ENCODE assay signal across 23 cellular contexts in genomic region chr17:31148205-31148604, GRCh38.
"Had no signal": no experiment of that assay in that cellular context is flagged by ENCODE, and none has a peak within 500 bp of the region (broad histone marks: within the 10 kb centered on the region; RNA-seq: fewer than 3 reads in every experiment).

No MANE protein-coding gene starts in this region.

- H3K4me1 Mint-ChIP-seq: stimulated activated memory B cell treated with anti-CD40 and anti-IgM and Interleukin-4, amounts not matched to agents 10 μg/mL and 1 μg/mL and 100 μg/mL, for 72 hours had no signal

- H2AFZ ChIP-seq: parathyroid adenoma had no signal

- H3K4me3 ChIP-seq: gastrocnemius medialis, heart left ventricle, lung had no signal

- H3K4me3 Mint-ChIP-seq: activated CD4-positive, alpha-beta T cell treated with anti-CD3 and anti-CD28 coated beads, Interleukin-2, amount 10 ng/mL, durations not matched to agents 24 days and 14 days; activated CD8-positive, alpha-beta T cell treated with anti-CD3 and anti-CD28 coated beads, Interleukin-2, amount 10 ng/mL, durations not matched to agents 7 days and 5 days; activated naive CD8-positive, alpha-beta T cell; activated T-cell treated with anti-CD3 and anti-CD28 coated beads, Interleukin-2, amount 50 U/mL, for 72 hours; effector memory CD8-positive, alpha-beta T cell; naive B cell; stimulated activated memory B cell treated with anti-CD40 and anti-IgM and Interleukin-4, amounts not matched to agents 10 μg/mL and 1 μg/mL and 100 μg/mL, for 72 hours had no signal

- H3K36me3 ChIP-seq: brain microvascular endothelial cell, gastrocnemius medialis had no signal

- H3K9me3 ChIP-seq: gastrocnemius medialis had no signal

- H3K27ac Mint-ChIP-seq: activated CD4-positive, alpha-beta T cell treated with anti-CD3 and anti-CD28 coated beads, Interleukin-2, amount 10 ng/mL, durations not matched to agents 24 days and 14 days; activated CD8-positive, alpha-beta T cell treated with anti-CD3 and anti-CD28 coated beads, Interleukin-2, amount 10 ng/mL, durations not matched to agents 7 days and 5 days; activated naive CD8-positive, alpha-beta T cell; activated T-cell treated with anti-CD3 and anti-CD28 coated beads, Interleukin-2, amount 50 U/mL, for 72 hours; effector memory CD8-positive, alpha-beta T cell; stimulated activated memory B cell treated with anti-CD40 and anti-IgM and Interleukin-4, amounts not matched to agents 10 μg/mL and 1 μg/mL and 100 μg/mL, for 72 hours had no signal

- H3K27me3 ChIP-seq: brain microvascular endothelial cell, gastrocnemius medialis, heart left ventricle had no signal

- ATAC-seq: activated CD8-positive, alpha-beta T cell treated with anti-CD3 and anti-CD28 coated beads, Interleukin-2, amount 10 ng/mL, durations not matched to agents 7 days and 5 days; activated T-cell treated with anti-CD3 and anti-CD28 coated beads, Interleukin-2, amount 50 U/mL, for 72 hours; effector memory CD8-positive, alpha-beta T cell; gastrocnemius medialis; left colon; stimulated activated memory B cell treated with anti-CD40 and anti-IgM and Interleukin-4, amounts not matched to agents 10 μg/mL and 1 μg/mL and 100 μg/mL, for 72 hours had no signal

- H3K9me3 Mint-ChIP-seq: activated CD4-positive, alpha-beta T cell treated with anti-CD3 and anti-CD28 coated beads, Interleukin-2, amount 10 ng/mL, durations not matched to agents 24 days and 14 days had no signal

- DNase-seq: activated CD4-positive, alpha-beta T cell treated with anti-CD3 and anti-CD28 coated beads, Interleukin-2, amount 10 ng/mL, durations not matched to agents 24 days and 14 days; activated CD4-positive, CD25-positive, alpha-beta regulatory T cell; activated CD8-positive, alpha-beta memory T cell treated with anti-CD3 and anti-CD28 coated beads, Interleukin-2, amount 50 U/mL, for 4 hours; activated CD8-positive, alpha-beta T cell treated with anti-CD3 and anti-CD28 coated beads, Interleukin-2, amount 10 ng/mL, durations not matched to agents 7 days and 5 days; activated gamma-delta T cell; activated T-cell treated with anti-CD3 and anti-CD28 coated beads, Interleukin-2, amount 50 U/mL, for 72 hours; amygdala; brain microvascular endothelial cell; cerebellar nuclear complex; dermis blood vessel endothelial cell; effector memory CD8-positive, alpha-beta T cell; gastrocnemius medialis; heart left ventricle; left colon; naive B cell; stimulated activated CD4-positive, alpha-beta T cell treated with anti-CD3 and anti-CD28 coated beads, Interleukin-2, amount 100 ng/mL, for 48 hours; T-helper 2 cell had no signal

- H3K4me1 ChIP-seq: parathyroid adenoma had no signal

- H3K9ac ChIP-seq: parathyroid adenoma had no signal

- H3K27ac ChIP-seq: brain microvascular endothelial cell, parathyroid adenoma had no signal

- H3K27me3 Mint-ChIP-seq: activated CD4-positive, alpha-beta T cell treated with anti-CD3 and anti-CD28 coated beads, Interleukin-2, amount 10 ng/mL, durations not matched to agents 24 days and 14 days; activated naive CD8-positive, alpha-beta T cell; effector memory CD8-positive, alpha-beta T cell; naive B cell; stimulated activated memory B cell treated with anti-CD40 and anti-IgM and Interleukin-4, amounts not matched to agents 10 μg/mL and 1 μg/mL and 100 μg/mL, for 72 hours had no signal

- FAIRE-seq: islet of Langerhans, urothelium cell line had no signal
